Comparison of ENCODE assay signal across 12 cellular contexts in genomic region chr16:81405702-81406113, GRCh38. TPM values are rescaled to one million over a fixed set of nuclear protein-coding genes. Genes with fewer than 3 reads are reported as not detected.
A peak's percentile ranks its signal among the peaks of the same experiment; 100 is the strongest.
DNase-seq lines count a peak whose midpoint lies in the region; ATAC-seq and TF ChIP-seq lines count a peak whose summit lies in the region.
"Had no signal": no experiment of that assay in that cellular context is flagged by ENCODE, and none has a peak within 500 bp of the region (broad histone marks: within the 10 kb centered on the region; RNA-seq: fewer than 3 reads in every experiment).

No MANE protein-coding gene starts in this region.

- H3K4me3 Mint-ChIP-seq in Caco-2 (ENCODE audit: unreplicated experiment) (peak overlapping the region; percentile 63), mesothelial cell of epicardium (no peak overlapping the region), T-cell (no peak overlapping the region)
- H3K4me3 Mint-ChIP-seq in CD8-positive, alpha-beta T cell, result no peak overlapping the region
- H3K4me3 Mint-ChIP-seq: activated T-helper 17 cell treated with anti-CD3 and anti-CD28 coated beads, Interleukin-2, amount 50 U/mL, for 72 hours had no signal

- ATAC-seq in T-cell (replicated peaks in 1 of 4), result no peak
- ATAC-seq in CD8-positive, alpha-beta T cell, result no peak
- ATAC-seq in HG03520 (IDR thresholded peaks at IDR 0.05; ENCODE audit: unreplicated experiment), result no peak
- no peak for ATAC-seq in HG02642 (IDR thresholded peaks at IDR 0.05; ENCODE audit: poor library complexity, unreplicated experiment)
- ATAC-seq: activated T-helper 17 cell treated with anti-CD3 and anti-CD28 coated beads, Interleukin-2, amount 50 U/mL, for 72 hours had no signal

- intact Hi-C loops in Caco-2 (cut with micrococcal nuclease; ENCODE audit: unreplicated experiment), result loop anchor here (1.0 kb wide), 3 partner anchors 43 to 333 kb away; no protein-coding TSS in a partner anchor
- intact Hi-C loops in CD8-positive, alpha-beta T cell (cut with DNase I, micrococcal nuclease), result loop anchor here in 1 of 2 experiments (1.0 to 10.0 kb wide), 2 partner anchors 49 to 180 kb away; no protein-coding TSS in a partner anchor

- H3K4me1 Mint-ChIP-seq in Caco-2 (ENCODE audit: low read depth, unreplicated experiment) (peaks cover 23% of the 10 kb centered on the region), mesothelial cell of epicardium (peaks cover 8% of the 10 kb centered on the region), T-cell (peaks cover 0 to 6% (median 0%) of the 10 kb centered on the region in 3 donors)
- no peaks in the 10 kb centered on the region for H3K4me1 Mint-ChIP-seq in CD8-positive, alpha-beta T cell (ENCODE audit: low read depth)
- H3K4me1 Mint-ChIP-seq: activated T-helper 17 cell treated with anti-CD3 and anti-CD28 coated beads, Interleukin-2, amount 50 U/mL, for 72 hours had no signal

- DNase-seq in Caco-2, result peak; percentile 93 to 96
- peak; percentile 76 for DNase-seq in MG63
- DNase-seq in dermis microvascular lymphatic vessel endothelial cell (ENCODE audit: low read depth in 2 of 2), result peak; percentile 58 to 93
- DNase-seq in mesothelial cell of epicardium (ENCODE audit: low spot score in 2 of 2, unreplicated experiment in 2 of 2), result no peak
- DNase-seq in T-cell, result no peak
- no peak for DNase-seq in CD8-positive, alpha-beta T cell
- DNase-seq: hippocampal formation had no signal

- peak; percentile 45 to 64 for TF ChIP-seq CTCF in Caco-2 (IDR thresholded peaks at IDR 0.05; ENCODE audit: insufficient read depth in 1 of 2, low read depth in 1 of 2, low read length in 1 of 2, severe bottlenecking in 1 of 2, unreplicated experiment in 1 of 2)
- peak; percentile 10 for TF ChIP-seq CTCF in mesothelial cell of epicardium (IDR thresholded peaks at IDR 0.05; ENCODE audit: unreplicated experiment)
- TF ChIP-seq CTCF in CD8-positive, alpha-beta T cell (IDR thresholded peaks at IDR 0.05), result no peak

- H3K36me3 Mint-ChIP-seq in Caco-2 (ENCODE audit: insufficient read depth, unreplicated experiment) (peaks cover 6% of the 10 kb centered on the region), mesothelial cell of epicardium (no peaks in the 10 kb centered on the region), T-cell (no peaks in the 10 kb centered on the region)
- H3K36me3 Mint-ChIP-seq in CD8-positive, alpha-beta T cell, result no peaks in the 10 kb centered on the region

- POLR2A ChIA-PET in Caco-2 (lab: Charles Lee), result interaction anchor here (0.6 to 1.2 kb wide), 4 partner anchors 24 to 849 kb away, joined by 3 to 6 read pairs (median 3); no protein-coding TSS in a partner anchor
- POLR2A ChIA-PET in T-cell (lab: Charles Lee), result no interaction called here
- POLR2A ChIA-PET in CD8-positive, alpha-beta T cell (lab: Charles Lee), result no interaction called here

- H3K27ac Mint-ChIP-seq in Caco-2 (ENCODE audit: unreplicated experiment) (peak overlapping the region; percentile 96), mesothelial cell of epicardium (peak overlapping the region; percentile 83), T-cell (no peak overlapping the region)
- H3K27ac Mint-ChIP-seq in CD8-positive, alpha-beta T cell, result no peak overlapping the region
- H3K27ac Mint-ChIP-seq: activated T-helper 17 cell treated with anti-CD3 and anti-CD28 coated beads, Interleukin-2, amount 50 U/mL, for 72 hours had no signal

- BruUV-seq in Caco-2 (replicated peaks; lab: Mats Ljungman, UMichigan), result no TSS peak

- H3K9me3 ChIP-seq in Caco-2 (no peaks in the 10 kb centered on the region), MG63 (no peaks in the 10 kb centered on the region)
- H3K9me3 ChIP-seq in CD8-positive, alpha-beta T cell (ENCODE audit: low read length), result no peaks in the 10 kb centered on the region
- H3K9me3 ChIP-seq: thoracic aorta had no signal

- H3K27me3 Mint-ChIP-seq in Caco-2 (ENCODE audit: insufficient read depth, unreplicated experiment), result no peaks in the 10 kb centered on the region
- no peaks in the 10 kb centered on the region for H3K27me3 Mint-ChIP-seq in mesothelial cell of epicardium (ENCODE audit: low read depth)
- H3K27me3 Mint-ChIP-seq in T-cell, result no peaks in the 10 kb centered on the region
- no peaks in the 10 kb centered on the region for H3K27me3 Mint-ChIP-seq in CD8-positive, alpha-beta T cell (ENCODE audit: low read depth)

- no peak overlapping the region for H3K27ac ChIP-seq in CD8-positive, alpha-beta T cell (ENCODE audit: low read depth, low read length)
- H3K27ac ChIP-seq: SK-N-MC, thoracic aorta had no signal

- CTCF ChIA-PET in Caco-2 (lab: Charles Lee) (interaction anchor here (0.6 to 1.5 kb wide), 5 partner anchors 22 to 319 kb away, joined by 3 to 5 read pairs (median 4); no protein-coding TSS in a partner anchor), T-cell (lab: Charles Lee) (interaction anchor here in 1 of 2 donors (0.6 kb wide), 1 partner anchor 195 kb away, joined by 9 read pairs; no protein-coding TSS in a partner anchor)
- CTCF ChIA-PET in CD8-positive, alpha-beta T cell (lab: Charles Lee), result interaction anchor here (2.7 kb wide), 1 partner anchor 217 kb away, joined by 30 read pairs; no protein-coding TSS in a partner anchor

- H3K36me3 ChIP-seq in Caco-2 (ENCODE audit: control insufficient read depth, insufficient read depth, low read length) (no peaks in the 10 kb centered on the region), MG63 (no peaks in the 10 kb centered on the region)
- H3K36me3 ChIP-seq in CD8-positive, alpha-beta T cell (ENCODE audit: insufficient read depth, low read length), result no peaks in the 10 kb centered on the region
- H3K36me3 ChIP-seq: thoracic aorta had no signal

- H3K4me3 ChIP-seq in Caco-2 (ENCODE audit: low read depth, low read length) (no peak overlapping the region), MG63 (no peak overlapping the region)
- no peak overlapping the region for H3K4me3 ChIP-seq in CD8-positive, alpha-beta T cell (ENCODE audit: low read depth, low read length)
- H3K4me3 ChIP-seq: SK-N-MC, thoracic aorta had no signal

- peaks cover 24% of the 10 kb centered on the region for H3K4me1 ChIP-seq in Caco-2
- peaks cover 8% of the 10 kb centered on the region for H3K4me1 ChIP-seq in CD8-positive, alpha-beta T cell (ENCODE audit: insufficient read depth, low read length)

- no peaks in the 10 kb centered on the region for H3K9me3 Mint-ChIP-seq in Caco-2 (ENCODE audit: unreplicated experiment)
- H3K9me3 Mint-ChIP-seq in mesothelial cell of epicardium, result no peaks in the 10 kb centered on the region
- H3K9me3 Mint-ChIP-seq in T-cell, result no peaks in the 10 kb centered on the region
- H3K9me3 Mint-ChIP-seq in CD8-positive, alpha-beta T cell, result no peaks in the 10 kb centered on the region
- H3K9me3 Mint-ChIP-seq: activated T-helper 17 cell treated with anti-CD3 and anti-CD28 coated beads, Interleukin-2, amount 50 U/mL, for 72 hours had no signal

- no peaks in the 10 kb centered on the region for H3K27me3 ChIP-seq in Caco-2 (replicated peaks; ENCODE audit: control insufficient read depth, insufficient read depth, low read length)
- no peaks in the 10 kb centered on the region for H3K27me3 ChIP-seq in MG63
- no peaks in the 10 kb centered on the region for H3K27me3 ChIP-seq in CD8-positive, alpha-beta T cell (ENCODE audit: insufficient read depth, low read length)

RNA-seq across cellular contexts. Expression of gene CMIP, which starts 38.9 kb away (rescaled TPM):
- total RNA-seq in Caco-2 (2022) (63.7 and 68.0 TPM in 2 replicates), dermis microvascular lymphatic vessel endothelial cell (8.0 and 18.7 TPM in 2 replicates), mesothelial cell of epicardium (70.0 to 74.9 TPM (median 71.0 TPM) in 3 replicates), T-cell (10 to 100 TPM; 39.8 to 55.9 (median 42.6) TPM)
- 1.4 and 1.8 TPM in 2 replicates for total RNA-seq in MG63 (2014; rRNA removed; shearing (Covaris generic); ENCODE audit: low replicate concordance)
- 10 to 100 TPM; 40.9 to 42.1 TPM for total RNA-seq in CD8-positive, alpha-beta T cell

Comparison
In these comparisons a context has a peak if more than half of its experiments do, and no peak if none do; other contexts are left out.
1. DNase-seq: peak in Caco-2 (2 of 2), MG63 (single experiment) and dermis microvascular lymphatic vessel endothelial cell (2 of 2); none in mesothelial cell of epicardium (0 of 2), T-cell (0 of 34) and CD8-positive, alpha-beta T cell (0 of 7).
2. H3K27ac Mint-ChIP-seq: peak in Caco-2 (single experiment) and mesothelial cell of epicardium (single experiment); none in T-cell (0 of 2) and CD8-positive, alpha-beta T cell (single experiment).